Comparison of ENCODE assay signal across 21 cellular contexts in the genomic region with DNA sequence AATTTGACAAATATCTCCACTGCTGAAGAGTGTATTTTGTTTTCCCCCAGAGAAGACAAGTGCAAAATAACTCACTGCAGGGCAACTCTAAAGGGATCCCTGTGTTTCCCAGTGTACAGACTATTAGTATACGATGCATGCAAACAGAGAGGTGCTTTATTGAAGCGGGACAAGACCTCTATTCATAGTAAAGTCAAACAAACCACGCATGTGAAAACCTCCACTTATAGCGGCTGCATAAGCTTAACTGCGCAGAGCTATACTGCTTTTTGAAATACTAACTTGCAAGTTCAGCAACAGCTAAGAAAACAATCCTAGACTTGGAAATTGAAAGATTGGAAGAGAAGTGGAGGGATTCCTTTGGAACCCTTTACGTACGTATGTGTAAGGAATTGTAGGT. TPM values are rescaled to one million over a fixed set of nuclear protein-coding genes. Genes with fewer than 3 reads are reported as not detected.
"Had no signal": no experiment of that assay in that cellular context is flagged by ENCODE, and none has a peak within 500 bp of the region (broad histone marks: within the 10 kb centered on the region; RNA-seq: fewer than 3 reads in every experiment).

No MANE protein-coding gene starts in this region.

- DNase-seq: activated CD4-positive, alpha-beta T cell treated with anti-CD3 and anti-CD28 coated beads, Interleukin-2, amount 50 U/mL, for 48 hours; activated CD4-positive, CD25-positive, alpha-beta regulatory T cell treated with anti-CD3 and anti-CD28 coated beads, Interleukin-2, amount 50 U/mL, for 72 hours; activated CD8-positive, alpha-beta memory T cell treated with anti-CD3 and anti-CD28 coated beads, Interleukin-2, amount 10 ng/mL, durations not matched to agents 7 days and 5 days; activated T-cell treated with anti-CD3 and anti-CD28 coated beads, Interleukin-2, amount 50 U/mL, for 1 hour; cerebellar nuclear complex; effector memory CD8-positive, alpha-beta T cell; gastrocnemius medialis; heart right ventricle; occipital lobe; sigmoid colon; spleen had no signal

- FAIRE-seq: islet of Langerhans had no signal

- H3K27me3 ChIP-seq: gastrocnemius medialis, heart right ventricle, sigmoid colon, SJCRH30, spleen had no signal

- H3K4me3 Mint-ChIP-seq: activated CD8-positive, alpha-beta memory T cell treated with anti-CD3 and anti-CD28 coated beads, Interleukin-2, amount 10 ng/mL, durations not matched to agents 7 days and 5 days; dendritic cell treated with granulocyte-macrophage colony-stimulating factor and Interleukin-4, amounts not matched to agents 40 ng/mL and 50 ng/mL, for 4 days; effector memory CD8-positive, alpha-beta T cell; memory B cell; nephron; stimulated activated naive CD8-positive, alpha-beta T cell treated with anti-CD3 and anti-CD28 coated beads, Interleukin-15, Interleukin-2, amounts not matched to agents 100 ng/mL and 50 ng/mL, for 24 hours had no signal

- ATAC-seq: activated CD8-positive, alpha-beta memory T cell treated with anti-CD3 and anti-CD28 coated beads, Interleukin-2, amount 10 ng/mL, durations not matched to agents 7 days and 5 days; activated naive CD4-positive, alpha-beta T cell treated with anti-CD3 and anti-CD28 coated beads, Interleukin-2, amount 50 U/mL, for 72 hours; effector memory CD8-positive, alpha-beta T cell; left lobe of liver had no signal

- H3K4me1 ChIP-seq: prostate gland, sigmoid colon had no signal

- H3K4me3 ChIP-seq: gastrocnemius medialis, heart right ventricle, prostate gland, sigmoid colon, SJCRH30, spleen had no signal

- H3K27ac ChIP-seq: epithelial cell of prostate, gastrocnemius medialis, heart right ventricle, prostate gland, sigmoid colon, SJCRH30 had no signal

- H3K9me3 ChIP-seq: gastrocnemius medialis, prostate gland, sigmoid colon, SJCRH30 had no signal

- H3K36me3 ChIP-seq: gastrocnemius medialis, heart right ventricle, prostate gland, sigmoid colon, SJCRH30 had no signal

- H3K9me3 Mint-ChIP-seq: dendritic cell treated with granulocyte-macrophage colony-stimulating factor and Interleukin-4, amounts not matched to agents 40 ng/mL and 50 ng/mL, for 4 days; effector memory CD8-positive, alpha-beta T cell had no signal

- H3K27ac Mint-ChIP-seq: activated CD8-positive, alpha-beta memory T cell treated with anti-CD3 and anti-CD28 coated beads, Interleukin-2, amount 10 ng/mL, durations not matched to agents 7 days and 5 days; activated naive CD4-positive, alpha-beta T cell treated with anti-CD3 and anti-CD28 coated beads, Interleukin-2, amount 50 U/mL, for 72 hours; dendritic cell treated with granulocyte-macrophage colony-stimulating factor and Interleukin-4, amounts not matched to agents 40 ng/mL and 50 ng/mL, for 4 days; memory B cell; stimulated activated naive CD8-positive, alpha-beta T cell treated with anti-CD3 and anti-CD28 coated beads, Interleukin-15, Interleukin-2, amounts not matched to agents 100 ng/mL and 50 ng/mL, for 24 hours had no signal

- H3K27me3 Mint-ChIP-seq: activated CD8-positive, alpha-beta memory T cell treated with anti-CD3 and anti-CD28 coated beads, Interleukin-2, amount 10 ng/mL, durations not matched to agents 7 days and 5 days; dendritic cell treated with granulocyte-macrophage colony-stimulating factor and Interleukin-4, amounts not matched to agents 40 ng/mL and 50 ng/mL, for 4 days; effector memory CD8-positive, alpha-beta T cell; memory B cell; stimulated activated naive CD8-positive, alpha-beta T cell treated with anti-CD3 and anti-CD28 coated beads, Interleukin-15, Interleukin-2, amounts not matched to agents 100 ng/mL and 50 ng/mL, for 24 hours had no signal

RNA-seq across cellular contexts. Expression of a gene that starts 55.3 kb away (rescaled TPM):
- total RNA-seq: SJCRH30 had no signal
